In genomic region chr2:65049010-65049639, GRCh38 we compare ENCODE assay signal across 17 cellular contexts. TPM values are rescaled to one million over a fixed set of nuclear protein-coding genes. Genes with fewer than 3 reads are reported as not detected.
A peak's percentile ranks its signal among the peaks of the same experiment; 100 is the strongest.
DNase-seq lines count a peak whose midpoint lies in the region; ATAC-seq, FAIRE-seq and TF ChIP-seq lines count a peak whose summit lies in the region.
"Had no signal": no experiment of that assay in that cellular context is flagged by ENCODE, and none has a peak within 500 bp of the region (broad histone marks: within the 10 kb centered on the region; RNA-seq: fewer than 3 reads in every experiment).

No MANE protein-coding gene starts in this region.

- TF ChIP-seq RAD21 in K562 (CRISPR knock-in tag; conservative IDR thresholded peaks at IDR 0.05 in 1 of 2, IDR thresholded peaks at IDR 0.05 in 1 of 2) = no peak

- H3K79me2 ChIP-seq in K562 (ENCODE audit: control insufficient read depth, insufficient read depth, low read length) = no peaks in the 10 kb centered on the region

- peak; percentile 58 for DNase-seq in COLO668 (lab: John Stamatoyannopoulos, UW; ENCODE audit: unreplicated experiment)
- DNase-seq in ELF-1 (ENCODE audit: low read depth, low spot score) = peak; percentile 37
- DNase-seq in NCI-H146 treated with DMSO at 0.1 percent for 48 hours (lab: John Stamatoyannopoulos, UW; ENCODE audit: unreplicated experiment) = peak; percentile 43
- no peak for DNase-seq in K562 (ENCODE audit: extremely low read depth in 1 of 4, low spot score in 3 of 4)
- no peak for DNase-seq in sigmoid colon
- no peak for DNase-seq in Ammon's horn (ENCODE audit: low spot score)
- DNase-seq in Peyer's patch = no peak
- DNase-seq: BE2C; glutamatergic neuron; GM23248; NCI-H1105; NCI-H526 treated with DMSO at 0.1 percent for 48 hours; stimulated activated CD4-positive, alpha-beta T cell treated with anti-CD3 and anti-CD28 coated beads, Interleukin-2, amount 100 ng/mL, for 24 hours had no signal

- H3K27ac ChIP-seq in K562 (ENCODE audit: extremely low read depth, low read depth, low read length) (no peak overlapping the region), sigmoid colon (no peak overlapping the region), Peyer's patch (no peak overlapping the region)
- H3K27ac ChIP-seq: esophagus muscularis mucosa, GM23248, thoracic aorta had no signal

- H3K4me3 ChIP-seq in K562 (no peak overlapping the region), sigmoid colon (no peak overlapping the region), Peyer's patch (no peak overlapping the region)
- H3K4me3 ChIP-seq: esophagus muscularis mucosa, GM23248, thoracic aorta had no signal

- no TSS peak for BruUV-seq in K562 (replicated peaks; lab: Mats Ljungman, UMichigan)

- no peak for TF ChIP-seq EP300 in K562 (IDR thresholded peaks at IDR 0.05; ENCODE audit: low read length)
- TF ChIP-seq EP300 in sigmoid colon (IDR thresholded peaks at IDR 0.05) = no peak

- peaks cover 10% of the 10 kb centered on the region for H3K9me3 ChIP-seq in K562 (replicated peaks; ENCODE audit: control insufficient read depth, insufficient read depth, low read depth, low read length)
- H3K9me3 ChIP-seq in sigmoid colon = peaks cover 0 to 2% (median 0%) of the 10 kb centered on the region in 4 donors
- H3K9me3 ChIP-seq in Peyer's patch = peaks cover 0 to 5% (median under 1%) of the 10 kb centered on the region in 4 donors
- H3K9me3 ChIP-seq: BE2C, esophagus muscularis mucosa, thoracic aorta had no signal

- H3K36me3 ChIP-seq in K562 (ENCODE audit: control insufficient read depth, insufficient read depth, low read length) = no peaks in the 10 kb centered on the region; the same call in 2 of the 3 replicates
- no peaks in the 10 kb centered on the region for H3K36me3 ChIP-seq in sigmoid colon
- H3K36me3 ChIP-seq in Peyer's patch = peaks cover 0 to 7% (median 0%) of the 10 kb centered on the region in 3 donors
- H3K36me3 ChIP-seq: BE2C, esophagus muscularis mucosa, thoracic aorta had no signal

- WGBS in K562 (ENCODE audit: insufficient coverage, low coverage, missing lambda C conversion rate) = 40% methylated on average over 1 of the region's 1 CpG
- 88 to 93% methylated on average over 1 of the region's 1 CpG for WGBS in sigmoid colon, 2 donors

- no peak overlapping the region for H3K9ac ChIP-seq in K562 (ENCODE audit: insufficient read depth in 1 of 2, low read depth in 2 of 2, low read length in 2 of 2)
- H3K9ac ChIP-seq: GM23248 had no signal

- H3K27me3 ChIP-seq in K562 (ENCODE audit: control insufficient read depth in 2 of 2, insufficient read depth in 2 of 2, low read length in 2 of 2) (no peaks in the 10 kb centered on the region), sigmoid colon (no peaks in the 10 kb centered on the region), Peyer's patch (no peaks in the 10 kb centered on the region)
- H3K27me3 ChIP-seq: BE2C, esophagus muscularis mucosa had no signal

- no peak for TF ChIP-seq CTCF in K562 (IDR thresholded peaks at IDR 0.05 in 2 of 3, conservative IDR thresholded peaks at IDR 0.05 in 1 of 3; ENCODE audit: insufficient read depth in 2 of 3, low read depth in 1 of 3, low read length in 3 of 3)
- no peak for TF ChIP-seq CTCF in sigmoid colon (IDR thresholded peaks at IDR 0.05)
- no peak for TF ChIP-seq CTCF in Peyer's patch (IDR thresholded peaks at IDR 0.05)

- H3K9me1 ChIP-seq in K562 (ENCODE audit: control insufficient read depth, insufficient read depth, low read length) = no peaks in the 10 kb centered on the region

- H2AFZ ChIP-seq in K562 (ENCODE audit: low read depth, low read length) = no peak overlapping the region
- H2AFZ ChIP-seq: GM23248 had no signal

- no peak overlapping the region for H3K4me2 ChIP-seq in K562 (ENCODE audit: insufficient read depth, low read length)

- CTCF ChIA-PET in K562 (lab: Yijun Ruan, JAX; ENCODE audit: low intra/inter-chr PET ratio) = no interaction called here

- POLR2A ChIA-PET in K562 (lab: Yijun Ruan, JAX) = interaction anchor here (0.7 kb wide), 1 partner anchor 575 kb away, joined by 3 read pairs; no protein-coding TSS in a partner anchor

- in situ Hi-C loops in K562 (cut with MboI) = no loop called here

- TF ChIP-seq POLR2A in K562 (conservative IDR thresholded peaks at IDR 0.05) (no peak), sigmoid colon (IDR thresholded peaks at IDR 0.05) (no peak), Peyer's patch (IDR thresholded peaks at IDR 0.05) (no peak)

- H3K4me1 ChIP-seq in K562 (replicated peaks in 1 of 2; ENCODE audit: control insufficient read depth in 2 of 2, insufficient read depth in 2 of 2, low read length in 2 of 2) (no peaks in the 10 kb centered on the region), sigmoid colon (no peaks in the 10 kb centered on the region), Peyer's patch (no peaks in the 10 kb centered on the region)
- H3K4me1 ChIP-seq: BE2C, esophagus muscularis mucosa had no signal

- intact Hi-C loops in K562 (cut with micrococcal nuclease) (no loop called here), sigmoid colon (cut with DNase I) (no loop called here)

- no peaks in the 10 kb centered on the region for H4K20me1 ChIP-seq in K562 (replicated peaks; ENCODE audit: control insufficient read depth, insufficient read depth, low read length)

- ATAC-seq in K562 (peak; percentile 56; the same call in 2 of the 3 replicates), GM21447 (IDR thresholded peaks at IDR 0.05; ENCODE audit: unreplicated experiment) (no peak)

- FAIRE-seq in K562 (lab: Jason Lieb, UNC) = no peak
- FAIRE-seq: keratinocyte had no signal

TF ChIP-seq in K562, 482 proteins besides CTCF, POLR2A, EP300 and RAD21 (continues in another document):
- no peak for TF ChIP-seq HDAC2 (IDR thresholded peaks at IDR 0.05)
- no peak for TF ChIP-seq ZNF717 (CRISPR knock-in tag; IDR thresholded peaks at IDR 0.05)
- TF ChIP-seq ZNF511 (CRISPR knock-in tag; IDR thresholded peaks at IDR 0.05) = no peak
- no peak for TF ChIP-seq ESRRA (IDR thresholded peaks at IDR 0.05; ENCODE audit: borderline replicate concordance, low read depth)
- no peak for TF ChIP-seq ZNF584 (CRISPR knock-in tag; IDR thresholded peaks at IDR 0.05; ENCODE audit: low read depth)
- no peak for TF ChIP-seq ELK3 (CRISPR knock-in tag; IDR thresholded peaks at IDR 0.05)

RNA-seq across cellular contexts. Expression of gene CEP68, which starts 7.1 kb away (rescaled TPM):
- total RNA-seq in K562 (2011; cell fraction: chromatin; rRNA removed; ENCODE audit: low replicate concordance) = 19.6 and 32.3 TPM in 2 replicates
- total RNA-seq in K562 (2011; cell fraction: nucleolus; rRNA removed) = 15.3 and 16.3 TPM in 2 replicates
- total RNA-seq in K562 (2011; cell fraction: nucleoplasm; rRNA removed) = 16.1 and 19.7 TPM in 2 replicates
- total RNA-seq in K562 (2014; rRNA removed) (4.5 and 7.2 TPM in 2 replicates), K562 (2014; rRNA removed; fragmentation: Illumina TruSeq; extraction: Trizol) (5.2 and 5.3 TPM in 2 replicates), K562 (2015; rRNA removed; fragmentation: Illumina TruSeq; extraction: Trizol) (4.8 and 5.1 TPM in 2 replicates), K562 (2021) (8.5 and 9.1 TPM in 2 replicates), sigmoid colon (10 to 100 TPM; 24.4 to 32.1 (median 28.6) TPM), Peyer's patch (10 to 100 TPM in 3 of 4 donors, 1 to 10 TPM in 1; 5.4 to 18.2 (median 14.7) TPM)
- polyA plus RNA-seq in K562 (2011; rRNA removed) (5.4 and 9.7 TPM in 2 replicates), K562 (2014; fragmentation: Illumina TruSeq; extraction: Trizol) (6.7 and 7.2 TPM in 2 replicates), K562 (2014; fragmentation: Nextera tagmentation; extraction: Ambion mirVana) (1 to 10 TPM; 1.4 to 1.5 TPM), K562 (2014; rRNA removed) (5.2 and 8.7 TPM in 2 replicates), sigmoid colon (1 to 10 TPM; 1.6 to 6.9 (median 4.2) TPM)
- 4.7 and 6.8 TPM in 2 replicates for polyA plus RNA-seq in K562 (2011; cell fraction: cytosol; rRNA removed)
- polyA plus RNA-seq in K562 (2011; cell fraction: nucleus; rRNA removed) = 9.6 and 10.4 TPM in 2 replicates
- 4.6 and 8.4 TPM in 2 replicates for polyA plus RNA-seq in K562 (2012)
- 8.3 and 11.7 TPM in 2 replicates for polyA minus RNA-seq in K562 (2011; rRNA and poly(A)+ RNA removed)
- 3.4 and 4.0 TPM in 2 replicates for polyA minus RNA-seq in K562 (2011; cell fraction: cytosol; rRNA and poly(A)+ RNA removed)
- 10.6 and 15.1 TPM in 2 replicates for polyA minus RNA-seq in K562 (2011; cell fraction: nucleus; rRNA and poly(A)+ RNA removed)

RNA-seq across cellular contexts. Expression of gene SLC1A4, which starts 59.9 kb away (rescaled TPM):
- total RNA-seq in K562 (2011; cell fraction: chromatin; rRNA removed; ENCODE audit: low replicate concordance) = 17.5 and 18.4 TPM in 2 replicates
- total RNA-seq in K562 (2011; cell fraction: nucleolus; rRNA removed) = 26.2 and 28.7 TPM in 2 replicates
- 23.0 and 27.7 TPM in 2 replicates for total RNA-seq in K562 (2011; cell fraction: nucleoplasm; rRNA removed)
- 13.9 TPM in 2 replicates for total RNA-seq in K562 (2014; rRNA removed)
- total RNA-seq in K562 (2014; rRNA removed; fragmentation: Illumina TruSeq; extraction: Trizol) = 10.9 and 11.5 TPM in 2 replicates
- 4.4 and 4.6 TPM in 2 replicates for total RNA-seq in K562 (2015; rRNA removed; fragmentation: Illumina TruSeq; extraction: Trizol)
- 18.5 and 24.0 TPM in 2 replicates for total RNA-seq in K562 (2021)
- 6.9 and 13.4 TPM in 2 replicates for polyA plus RNA-seq in K562 (2011; rRNA removed)
- polyA plus RNA-seq in K562 (2011; cell fraction: cytosol; rRNA removed) = 7.5 and 14.3 TPM in 2 replicates
- polyA plus RNA-seq in K562 (2011; cell fraction: nucleus; rRNA removed) = 11.3 and 11.9 TPM in 2 replicates
- 8.3 and 42.0 TPM in 2 replicates for polyA plus RNA-seq in K562 (2012)
- polyA plus RNA-seq in K562 (2014; fragmentation: Illumina TruSeq; extraction: Trizol) = 16.4 and 18.0 TPM in 2 replicates
- polyA plus RNA-seq in K562 (2014; fragmentation: Nextera tagmentation; extraction: Ambion mirVana) = 1 to 10 TPM; 5.0 to 6.8 TPM
- polyA plus RNA-seq in K562 (2014; rRNA removed) = 9.8 and 11.6 TPM in 2 replicates
- 14.3 and 23.1 TPM in 2 replicates for polyA minus RNA-seq in K562 (2011; rRNA and poly(A)+ RNA removed)
- 10.3 and 18.3 TPM in 2 replicates for polyA minus RNA-seq in K562 (2011; cell fraction: cytosol; rRNA and poly(A)+ RNA removed)
- 4.3 and 8.0 TPM in 2 replicates for polyA minus RNA-seq in K562 (2011; cell fraction: nucleus; rRNA and poly(A)+ RNA removed)
- 10 to 100 TPM in 1 of 4 donors, 1 to 10 TPM in 3; 5.0 to 11.4 (median 5.7) TPM for total RNA-seq in sigmoid colon
- polyA plus RNA-seq in sigmoid colon = 10 to 100 TPM in 1 of 3 donors, 1 to 10 TPM in 1, under 1 TPM in 1; 0.60 to 13.4 (median 4.9) TPM
- total RNA-seq in Peyer's patch = 10 to 100 TPM in 1 of 4 donors, 1 to 10 TPM in 3; 2.7 to 12.4 (median 3.4) TPM

Comparison
In these comparisons a context has a peak if more than half of its experiments do, and no peak if none do; other contexts are left out.
1. DNase-seq: peak in COLO668 (single experiment), ELF-1 (single experiment) and NCI-H146 treated with DMSO at 0.1 percent for 48 hours (single experiment); none in K562 (0 of 4), sigmoid colon (single experiment), Ammon's horn (single experiment) and Peyer's patch (0 of 3).